ENCODE assay signal across 20 cellular contexts in genomic region chr20:2156666-2157624, GRCh38.
"Had no signal": no experiment of that assay in that cellular context is flagged by ENCODE, and none has a peak within 500 bp of the region (broad histone marks: within the 10 kb centered on the region; RNA-seq: fewer than 3 reads in every experiment).

No MANE protein-coding gene starts in this region.

- H3K4me1 Mint-ChIP-seq: activated CD4-positive, alpha-beta T cell treated with anti-CD3 and anti-CD28 coated beads, Interleukin-2, amount 10 ng/mL, durations not matched to agents 24 days and 14 days had no signal

- H3K79me2 ChIP-seq: parathyroid adenoma had no signal

- H2AFZ ChIP-seq: parathyroid adenoma had no signal

- H3K9me3 Mint-ChIP-seq: activated CD4-positive, alpha-beta T cell treated with anti-CD3 and anti-CD28 coated beads, Interleukin-2, amount 10 ng/mL, durations not matched to agents 24 days and 14 days; activated CD8-positive, alpha-beta T cell treated with anti-CD3 and anti-CD28 coated beads for 36 hours; activated naive CD4-positive, alpha-beta T cell treated with anti-CD3 and anti-CD28 coated beads for 36 hours; activated T-cell treated with anti-CD3 and anti-CD28 coated beads, Interleukin-2, amount 50 U/mL, for 4 hours; nephron had no signal

- H3K27ac Mint-ChIP-seq: activated CD4-positive, alpha-beta T cell treated with anti-CD3 and anti-CD28 coated beads, Interleukin-2, amount 10 ng/mL, durations not matched to agents 24 days and 14 days; activated CD8-positive, alpha-beta T cell treated with anti-CD3 and anti-CD28 coated beads for 36 hours; activated naive CD4-positive, alpha-beta T cell treated with anti-CD3 and anti-CD28 coated beads for 36 hours; nephron had no signal

- H3K4me3 Mint-ChIP-seq: activated CD4-positive, alpha-beta T cell treated with anti-CD3 and anti-CD28 coated beads, Interleukin-2, amount 10 ng/mL, durations not matched to agents 24 days and 14 days; activated CD8-positive, alpha-beta T cell treated with anti-CD3 and anti-CD28 coated beads for 36 hours; activated naive CD4-positive, alpha-beta T cell treated with anti-CD3 and anti-CD28 coated beads for 36 hours; activated T-cell treated with anti-CD3 and anti-CD28 coated beads, Interleukin-2, amount 50 U/mL, for 4 hours; nephron had no signal

- H3K9me3 ChIP-seq: lower lobe of right lung, thyroid gland had no signal

- H3K36me3 ChIP-seq: brain microvascular endothelial cell, lower lobe of right lung, thyroid gland had no signal

- H3K4me3 ChIP-seq: lower lobe of right lung, thyroid gland had no signal

- ATAC-seq: activated CD8-positive, alpha-beta T cell treated with anti-CD3 and anti-CD28 coated beads for 36 hours; activated T-cell treated with anti-CD3 and anti-CD28 coated beads, Interleukin-2, amount 50 U/mL, for 4 hours; lower lobe of right lung had no signal

- H3K27me3 Mint-ChIP-seq: activated CD4-positive, alpha-beta T cell treated with anti-CD3 and anti-CD28 coated beads, Interleukin-2, amount 10 ng/mL, durations not matched to agents 24 days and 14 days; activated CD8-positive, alpha-beta T cell treated with anti-CD3 and anti-CD28 coated beads for 36 hours had no signal

- H3K9ac ChIP-seq: parathyroid adenoma had no signal

- H3K27ac ChIP-seq: brain microvascular endothelial cell, lower lobe of right lung, parathyroid adenoma, thyroid gland had no signal

- H3K27me3 ChIP-seq: brain microvascular endothelial cell, thyroid gland had no signal

- H3K4me1 ChIP-seq: parathyroid adenoma had no signal

- DNase-seq: activated CD4-positive, alpha-beta T cell treated with anti-CD3 and anti-CD28 coated beads, Interleukin-2, amount 10 ng/mL, durations not matched to agents 24 days and 14 days; activated CD8-positive, alpha-beta T cell treated with anti-CD3 and anti-CD28 coated beads for 36 hours; activated naive CD4-positive, alpha-beta T cell treated with anti-CD3 and anti-CD28 coated beads for 36 hours; activated T-cell treated with anti-CD3 and anti-CD28 coated beads, Interleukin-2, amount 50 U/mL, for 4 hours; brain microvascular endothelial cell; cortex of kidney; effector CD4-positive, alpha-beta T cell; foreskin melanocyte; glutamatergic neuron; hippocampal formation; islet precursor cell; lower lobe of right lung; retina; stimulated activated CD4-positive, alpha-beta T cell treated with anti-CD3 and anti-CD28 coated beads, Interleukin-12 subunit alpha, Interleukin-12 subunit beta, amount 100 ng/mL, for 4 hours; stimulated activated CD4-positive, alpha-beta T cell treated with anti-CD3 and anti-CD28 coated beads, Interleukin-1b, Interleukin-23, amount 100 ng/mL, for 48 hours; stimulated activated naive CD4-positive, alpha-beta T cell treated with Interleukin-2 at 50 U/mL for 16 hours; T1000; thyroid gland had no signal
